In genomic region chr19:40365010-40365409, GRCh38 we compare ENCODE assay signal across 1 cellular context.
TF ChIP-seq lines count a peak whose summit lies in the region.

No MANE protein-coding gene starts in this region.

TF ChIP-seq in endothelial cell of umbilical vein, 7 proteins besides CTCF, POLR2A, EP300 and RAD21:
- no peak for TF ChIP-seq MYC (IDR thresholded peaks at IDR 0.05; ENCODE audit: low read depth, low read length)
- TF ChIP-seq POLR2AphosphoS5 (IDR thresholded peaks at IDR 0.05; ENCODE audit: insufficient read depth, low read depth, low read length), result no peak
- TF ChIP-seq EZH2 (IDR thresholded peaks at IDR 0.05; ENCODE audit: borderline replicate concordance, low read depth, low read length, severe bottlenecking), result no peak
- no peak for TF ChIP-seq FOS (IDR thresholded peaks at IDR 0.05; ENCODE audit: borderline replicate concordance, insufficient read depth, low read length)
- no peak for TF ChIP-seq MAX (IDR thresholded peaks at IDR 0.05; ENCODE audit: insufficient read depth, insufficient read length)
- TF ChIP-seq GATA2 (IDR thresholded peaks at IDR 0.05; ENCODE audit: insufficient read depth, insufficient read length, low read depth, low read length), result no peak
- no peak for TF ChIP-seq JUN (IDR thresholded peaks at IDR 0.05; ENCODE audit: borderline replicate concordance, insufficient read depth, insufficient read length, low read depth)
